Comparison of ENCODE assay signal across 8 cellular contexts in the genomic region with DNA sequence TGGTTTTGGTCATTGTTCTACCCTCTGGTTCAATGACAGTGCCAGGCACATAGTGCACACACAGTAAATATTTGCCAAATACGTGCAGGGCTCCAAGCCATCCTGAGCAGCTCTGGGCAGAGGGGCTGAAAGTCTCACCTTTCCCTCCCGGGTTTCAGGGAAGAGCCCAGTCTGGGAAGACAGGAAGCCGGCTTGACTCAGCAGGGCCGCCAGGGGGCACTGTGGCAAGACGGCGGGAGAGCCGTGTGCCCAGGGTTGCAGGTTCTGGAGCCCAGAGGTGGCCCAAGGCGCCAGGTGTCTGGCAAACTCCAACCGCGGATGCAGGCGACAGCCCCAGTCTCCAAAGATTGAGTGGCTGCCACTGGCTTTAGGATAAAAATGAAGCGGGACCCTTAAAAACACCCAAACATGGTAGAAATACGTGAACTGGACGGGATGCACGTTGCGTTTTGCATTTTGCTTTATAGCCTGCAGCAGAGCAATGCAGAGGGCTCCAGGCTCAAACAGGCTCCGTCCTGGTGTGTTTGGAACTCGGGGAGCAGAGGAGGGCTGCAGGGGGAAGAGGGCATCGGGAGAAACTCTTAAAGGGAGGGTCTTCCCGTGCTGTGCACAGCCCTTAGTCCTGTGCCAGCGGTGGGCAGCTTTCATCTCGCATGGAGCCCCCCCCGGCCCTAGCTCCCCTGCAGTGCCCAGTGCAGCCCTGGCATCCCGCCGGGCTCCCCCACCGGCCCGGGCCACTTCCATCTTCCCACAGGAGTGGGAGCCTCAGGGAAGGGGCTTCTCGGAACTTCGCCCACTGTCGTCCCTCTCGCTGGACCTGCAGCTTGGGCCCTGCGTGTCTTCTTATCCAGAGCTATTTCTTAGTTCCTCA. TPM values are rescaled to one million over a fixed set of nuclear protein-coding genes. Genes with fewer than 3 reads are reported as not detected.
DNase-seq lines count a peak whose midpoint lies in the region; ATAC-seq and TF ChIP-seq lines count a peak whose summit lies in the region.

No MANE protein-coding gene starts in this region.

- no peaks in the 10 kb centered on the region for H3K9me3 Mint-ChIP-seq in activated CD8-positive, alpha-beta memory T cell treated with anti-CD3 and anti-CD28 coated beads, Interleukin-2, amount 10 ng/mL, durations not matched to agents 7 days and 5 days (ENCODE audit: low read depth)

- CTCF ChIA-PET in activated CD8-positive, alpha-beta memory T cell treated with anti-CD3 and anti-CD28 coated beads, Interleukin-2, amount 10 ng/mL, durations not matched to agents 7 days and 5 days (lab: Charles Lee) = interaction anchor here (0.9 to 4.7 kb wide), 7 partner anchors 8 to 511 kb away, joined by 3 to 36 read pairs (median 4); no protein-coding TSS in a partner anchor

- H3K4me3 ChIP-seq in NB4 (ENCODE audit: low read depth, low read length) = no peak overlapping the region

- peak; percentile 66 for DNase-seq in activated CD8-positive, alpha-beta memory T cell treated with anti-CD3 and anti-CD28 coated beads for 24 hours
- DNase-seq in activated CD8-positive, alpha-beta memory T cell treated with anti-CD3 and anti-CD28 coated beads, Interleukin-2, amount 10 ng/mL, durations not matched to agents 7 days and 5 days = no peak
- DNase-seq in NB4 (ENCODE audit: low read depth) = peak; percentile 27
- peak; percentile 21 for DNase-seq in activated T-cell treated with anti-CD3 and anti-CD28 coated beads for 1 hour (ENCODE audit: low read depth)
- no peak for DNase-seq in left cardiac atrium
- DNase-seq in stimulated activated CD4-positive, alpha-beta T cell treated with anti-CD3 and anti-CD28 coated beads, Interleukin-4, amount 100 ng/mL, for 24 hours = peak; percentile 28

- no peak overlapping the region for H3K27ac Mint-ChIP-seq in activated CD8-positive, alpha-beta memory T cell treated with anti-CD3 and anti-CD28 coated beads, Interleukin-2, amount 10 ng/mL, durations not matched to agents 7 days and 5 days

- no peaks in the 10 kb centered on the region for H3K36me3 Mint-ChIP-seq in activated CD8-positive, alpha-beta memory T cell treated with anti-CD3 and anti-CD28 coated beads, Interleukin-2, amount 10 ng/mL, durations not matched to agents 7 days and 5 days

- peaks cover 14% of the 10 kb centered on the region for H3K27me3 Mint-ChIP-seq in activated CD8-positive, alpha-beta memory T cell treated with anti-CD3 and anti-CD28 coated beads, Interleukin-2, amount 10 ng/mL, durations not matched to agents 7 days and 5 days

- intact Hi-C loops in left cardiac atrium (cut with DNase I) = no loop called here

- TF ChIP-seq POLR2A in NB4 (IDR thresholded peaks at IDR 0.05; ENCODE audit: extremely low read depth, insufficient read length) = no peak

- H3K4me1 Mint-ChIP-seq in activated CD8-positive, alpha-beta memory T cell treated with anti-CD3 and anti-CD28 coated beads, Interleukin-2, amount 10 ng/mL, durations not matched to agents 7 days and 5 days = no peaks in the 10 kb centered on the region

- TF ChIP-seq CTCF in NB4 (IDR thresholded peaks at IDR 0.05; ENCODE audit: low read depth, low read length) = peak; percentile 83

- ATAC-seq in activated CD8-positive, alpha-beta memory T cell treated with anti-CD3 and anti-CD28 coated beads, Interleukin-2, amount 10 ng/mL, durations not matched to agents 7 days and 5 days = no peak
- ATAC-seq in left cardiac atrium = peak; percentile 47 to 50
- ATAC-seq in HG03571 (IDR thresholded peaks at IDR 0.05; ENCODE audit: unreplicated experiment) = no peak
- ATAC-seq in HG03565 (IDR thresholded peaks at IDR 0.05; ENCODE audit: unreplicated experiment) = no peak

- H3K4me3 Mint-ChIP-seq in activated CD8-positive, alpha-beta memory T cell treated with anti-CD3 and anti-CD28 coated beads, Interleukin-2, amount 10 ng/mL, durations not matched to agents 7 days and 5 days = no peak overlapping the region

RNA-seq across cellular contexts. Expression of a gene that starts 10.7 kb away (rescaled TPM):
- total RNA-seq in activated CD8-positive, alpha-beta memory T cell treated with anti-CD3 and anti-CD28 coated beads, Interleukin-2, amount 10 ng/mL, durations not matched to agents 7 days and 5 days = not detected
- not detected for total RNA-seq in left cardiac atrium

RNA-seq across cellular contexts. Expression of a gene that starts 18.4 kb away (rescaled TPM):
- total RNA-seq in activated CD8-positive, alpha-beta memory T cell treated with anti-CD3 and anti-CD28 coated beads, Interleukin-2, amount 10 ng/mL, durations not matched to agents 7 days and 5 days = not detected
- not detected for total RNA-seq in left cardiac atrium

RNA-seq across cellular contexts. Expression of a gene that starts 32.0 kb away (rescaled TPM):
- total RNA-seq in activated CD8-positive, alpha-beta memory T cell treated with anti-CD3 and anti-CD28 coated beads, Interleukin-2, amount 10 ng/mL, durations not matched to agents 7 days and 5 days = not detected
- not detected for total RNA-seq in left cardiac atrium

RNA-seq across cellular contexts. Expression of a gene that starts 42.2 kb away (rescaled TPM):
- total RNA-seq in activated CD8-positive, alpha-beta memory T cell treated with anti-CD3 and anti-CD28 coated beads, Interleukin-2, amount 10 ng/mL, durations not matched to agents 7 days and 5 days = not detected
- not detected for total RNA-seq in left cardiac atrium

RNA-seq across cellular contexts. Expression of a gene that starts 55.2 kb away (rescaled TPM):
- total RNA-seq in activated CD8-positive, alpha-beta memory T cell treated with anti-CD3 and anti-CD28 coated beads, Interleukin-2, amount 10 ng/mL, durations not matched to agents 7 days and 5 days = not detected
- total RNA-seq in left cardiac atrium = not detected

Comparison
In these comparisons a context has a peak if more than half of its experiments do, and no peak if none do; other contexts are left out.
1. DNase-seq: peak in activated CD8-positive, alpha-beta memory T cell treated with anti-CD3 and anti-CD28 coated beads for 24 hours (single experiment), NB4 (single experiment), activated T-cell treated with anti-CD3 and anti-CD28 coated beads for 1 hour (single experiment) and stimulated activated CD4-positive, alpha-beta T cell treated with anti-CD3 and anti-CD28 coated beads, Interleukin-4, amount 100 ng/mL, for 24 hours (single experiment); none in activated CD8-positive, alpha-beta memory T cell treated with anti-CD3 and anti-CD28 coated beads, Interleukin-2, amount 10 ng/mL, durations not matched to agents 7 days and 5 days (single experiment) and left cardiac atrium (single experiment).
2. ATAC-seq: peak in left cardiac atrium (2 of 2); none in activated CD8-positive, alpha-beta memory T cell treated with anti-CD3 and anti-CD28 coated beads, Interleukin-2, amount 10 ng/mL, durations not matched to agents 7 days and 5 days (single experiment), HG03571 (single experiment) and HG03565 (single experiment).